ENCODE assay signal across 8 cellular contexts in genomic region chr4:47122592-47123291, GRCh38.
A peak's percentile ranks its signal among the peaks of the same experiment; 100 is the strongest.
DNase-seq lines count a peak whose midpoint lies in the region; ATAC-seq and TF ChIP-seq lines count a peak whose summit lies in the region.

No MANE protein-coding gene starts in this region.

- peak overlapping the region; percentile 93 for H2AFZ ChIP-seq in OCI-LY3 (ENCODE audit: low read depth, low read length)

- H3K9ac ChIP-seq in OCI-LY3 (ENCODE audit: low read length) = peak overlapping the region; percentile 45; the same call in 1 of the 2 replicates

- H3K4me3 ChIP-seq in OCI-LY3 (ENCODE audit: low read length) = peak overlapping the region; percentile 53

- peak overlapping the region; percentile 84 for H3K27ac ChIP-seq in OCI-LY3 (ENCODE audit: low read length)

- no peaks in the 10 kb centered on the region for H3K27me3 ChIP-seq in OCI-LY3 (ENCODE audit: low read depth, low read length)

- H3K4me3 Mint-ChIP-seq in activated T-cell treated with anti-CD3 and anti-CD28 coated beads, Interleukin-2, amount 50 U/mL, for 4 hours = no peak overlapping the region

- H3K79me2 ChIP-seq in OCI-LY3 (ENCODE audit: low read length) = no peaks in the 10 kb centered on the region

- no peaks in the 10 kb centered on the region for H3K36me3 Mint-ChIP-seq in activated T-cell treated with anti-CD3 and anti-CD28 coated beads, Interleukin-2, amount 50 U/mL, for 4 hours (ENCODE audit: insufficient read depth)

- ATAC-seq in GM21528 (IDR thresholded peaks at IDR 0.05; ENCODE audit: low FRiP score, unreplicated experiment) = peak; percentile 90
- peak in 1 of 2 donors; percentile 48 for ATAC-seq in activated T-cell treated with anti-CD3 and anti-CD28 coated beads, Interleukin-2, amount 50 U/mL, for 4 hours

- no peaks in the 10 kb centered on the region for H3K36me3 ChIP-seq in OCI-LY3 (replicated peaks; ENCODE audit: low read depth, low read length)

- no peaks in the 10 kb centered on the region for H3K9me3 ChIP-seq in OCI-LY3 (ENCODE audit: insufficient read depth, low read length)

- H3K4me1 Mint-ChIP-seq in activated T-cell treated with anti-CD3 and anti-CD28 coated beads, Interleukin-2, amount 50 U/mL, for 4 hours (ENCODE audit: low read depth) = no peaks in the 10 kb centered on the region

- H3K4me2 ChIP-seq in OCI-LY3 (ENCODE audit: low read length) = peak overlapping the region; percentile 75

- peaks cover 32% of the 10 kb centered on the region for H3K4me1 ChIP-seq in OCI-LY3 (ENCODE audit: low read length)

- peaks cover 4% of the 10 kb centered on the region for H3K27me3 Mint-ChIP-seq in activated T-cell treated with anti-CD3 and anti-CD28 coated beads, Interleukin-2, amount 50 U/mL, for 4 hours (ENCODE audit: low read depth)

- no peaks in the 10 kb centered on the region for H3K9me3 Mint-ChIP-seq in activated T-cell treated with anti-CD3 and anti-CD28 coated beads, Interleukin-2, amount 50 U/mL, for 4 hours

- TF ChIP-seq CTCF in OCI-LY3 (IDR thresholded peaks at IDR 0.05; ENCODE audit: low read depth, low read length) = peak; percentile 90

- no peaks in the 10 kb centered on the region for H4K20me1 ChIP-seq in OCI-LY3 (ENCODE audit: insufficient read depth, low read length)

- DNase-seq in GF-D8 (lab: John Stamatoyannopoulos, UW) (peak; percentile 7), HS-5 (ENCODE audit: low read depth) (peak; percentile 41), fibroblast of the conjunctiva (ENCODE audit: low read depth) (peak; percentile 40), non-pigmented ciliary epithelial cell (ENCODE audit: low read depth) (peak; percentile 48), NCI-H187 treated with DMSO at 0.1 percent for 48 hours (lab: John Stamatoyannopoulos, UW) (no peak)
- DNase-seq in activated T-cell treated with anti-CD3 and anti-CD28 coated beads, Interleukin-2, amount 50 U/mL, for 4 hours = peak; percentile 4
